Comparison of ENCODE assay signal across 10 cellular contexts in the genomic region with DNA sequence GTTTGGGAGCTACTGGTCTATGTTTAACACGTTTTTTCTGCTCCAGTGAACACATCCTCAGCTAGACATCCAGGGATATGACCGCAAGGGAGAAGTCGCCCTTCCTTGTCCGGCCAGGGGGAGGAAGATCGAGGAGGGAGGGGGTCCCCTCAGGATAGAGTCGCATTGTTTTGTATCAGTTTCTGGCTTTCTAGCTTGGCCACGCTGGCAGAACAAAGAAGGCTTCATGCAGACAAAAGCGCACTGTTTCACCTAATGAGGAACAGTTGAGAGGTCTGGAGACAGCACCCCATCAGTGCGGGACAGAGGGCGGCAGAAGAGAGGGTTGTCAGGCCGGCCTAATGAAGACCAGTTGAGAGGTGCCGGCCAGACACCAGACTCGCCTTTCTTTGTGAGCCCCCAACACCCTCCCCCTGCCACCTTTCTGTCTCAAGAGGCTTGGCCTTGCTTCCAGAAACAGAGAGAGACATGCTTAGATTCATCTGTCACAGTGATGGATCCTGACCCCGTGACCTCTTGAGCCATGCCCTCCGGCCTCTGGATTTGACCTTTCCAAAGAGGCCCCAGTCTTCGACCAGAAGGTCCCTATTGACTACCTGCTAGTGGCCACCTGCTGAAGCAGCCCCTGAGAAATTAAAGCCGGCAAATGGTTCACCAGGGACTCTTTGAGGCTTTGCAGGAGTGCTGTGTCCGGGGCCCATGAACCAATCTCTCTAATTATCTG.
"Had no signal": no experiment of that assay in that cellular context is flagged by ENCODE, and none has a peak within 500 bp of the region (broad histone marks: within the 10 kb centered on the region; RNA-seq: fewer than 3 reads in every experiment).

No MANE protein-coding gene starts in this region.

- DNase-seq: activated CD4-positive, alpha-beta T cell treated with anti-CD3 and anti-CD28 coated beads, Interleukin-2, amount 50 U/mL, for 1 hour; activated naive CD4-positive, alpha-beta T cell treated with anti-CD3 and anti-CD28 coated beads, Interleukin-2, amount 50 U/mL, for 16 hours; adrenal gland; body of pancreas; dermis blood vessel endothelial cell; left ventricle myocardium inferior; psoas muscle; stimulated activated CD4-positive, alpha-beta T cell treated with anti-CD3 and anti-CD28 coated beads, Interleukin-2, amount 100 ng/mL, for 48 hours; stimulated activated naive CD4-positive, alpha-beta T cell treated with Interleukin-2 at 50 U/mL for 16 hours had no signal

- ATAC-seq: body of pancreas, esophagus mucosa, psoas muscle had no signal
